ENCODE assay signal across 20 cellular contexts in genomic region chr1:206922524-206922923, GRCh38. TPM values are rescaled to one million over a fixed set of nuclear protein-coding genes. Genes with fewer than 3 reads are reported as not detected.
A peak's percentile ranks its signal among the peaks of the same experiment; 100 is the strongest.
DNase-seq lines count a peak whose midpoint lies in the region; ATAC-seq and TF ChIP-seq lines count a peak whose summit lies in the region.
"Had no signal": no experiment of that assay in that cellular context is flagged by ENCODE, and none has a peak within 500 bp of the region (broad histone marks: within the 10 kb centered on the region; RNA-seq: fewer than 3 reads in every experiment).

No MANE protein-coding gene starts in this region.

- CTCF ChIA-PET in activated CD4-positive, alpha-beta T cell treated with anti-CD3 and anti-CD28 coated beads for 36 hours (lab: Charles Lee): interaction anchor here (0.5 to 12.9 kb wide), 15 partner anchors 8 to 575 kb away, joined by 3 to 306 read pairs (median 4); partner anchors contain the start of genes EIF2D and IL20
- CTCF ChIA-PET in activated CD4-positive, alpha-beta T cell treated with anti-CD3 and anti-CD28 coated beads, Interleukin-2, amount 10 ng/mL, durations not matched to agents 7 days and 5 days (lab: Charles Lee): interaction anchor here (0.6 to 2.9 kb wide), 15 partner anchors 9 to 310 kb away, joined by 3 to 31 read pairs (median 5); partner anchors contain the start of gene EIF2D

- in situ Hi-C loops in transverse colon (cut with MboI; ENCODE audit: low pct_ligation_motif_present in 1 of 4, low pct_unique_long_range_greater_than_20kb in 1 of 4, low sequenced_read_pairs in 3 of 4): loop anchor here in 2 of 4 donors (25.0 kb wide), 2 partner anchors 185 to 285 kb away; partner anchors contain the start of gene DYRK3 (in 1 of the 2)

- H3K27ac ChIP-seq in Peyer's patch: peak overlapping the region; percentile 75 to 89 (median 88)
- peak overlapping the region; percentile 49 to 67 (median 65) for H3K27ac ChIP-seq in right lobe of liver
- H3K27ac ChIP-seq in transverse colon: peak overlapping the region; percentile 63 to 77 (median 72)
- H3K27ac ChIP-seq: 22Rv1, parathyroid adenoma, SJCRH30, tibial artery had no signal

- H3K9me3 ChIP-seq in Peyer's patch (no peaks in the 10 kb centered on the region), right lobe of liver (no peaks in the 10 kb centered on the region), transverse colon (no peaks in the 10 kb centered on the region)
- H3K9me3 ChIP-seq: BE2C, SJCRH30, tibial artery had no signal

- intact Hi-C loops in activated CD4-positive, alpha-beta T cell treated with anti-CD3 and anti-CD28 coated beads for 36 hours (cut with DNase I, micrococcal nuclease): loop anchor here in 1 of 2 experiments (10.0 kb wide), 1 partner anchor 402 kb away; the partner anchor contains the start of gene CD55
- intact Hi-C loops in right lobe of liver (cut with DNase I) (no loop called here), transverse colon (cut with DNase I; ENCODE audit: low total_unique reads) (no loop called here)

- no peaks in the 10 kb centered on the region for H3K9me3 Mint-ChIP-seq in activated CD4-positive, alpha-beta T cell treated with anti-CD3 and anti-CD28 coated beads for 36 hours (ENCODE audit: low read depth)
- H3K9me3 Mint-ChIP-seq in activated CD4-positive, alpha-beta T cell treated with anti-CD3 and anti-CD28 coated beads, Interleukin-2, amount 10 ng/mL, durations not matched to agents 7 days and 5 days: no peaks in the 10 kb centered on the region
- H3K9me3 Mint-ChIP-seq in stimulated activated effector memory CD8-positive, alpha-beta T cell treated with anti-CD3 and anti-CD28 coated beads, Interleukin-12 subunit alpha, Interleukin-12 subunit beta, amount 100 ng/mL, for 72 hours: no peaks in the 10 kb centered on the region
- H3K9me3 Mint-ChIP-seq: endodermal cell; T-helper 2 cell treated with Interferon-gamma antibody and Interleukin-4, amounts not matched to agents 5 μg/mL and 100 μg/mL, for 36 hours had no signal

- H3K4me1 ChIP-seq in Peyer's patch (peaks cover 0 to 38% (median 25%) of the 10 kb centered on the region in 4 donors), right lobe of liver (peaks cover 0 to 18% (median 0%) of the 10 kb centered on the region in 4 donors), transverse colon (peaks cover 0 to 18% (median 5%) of the 10 kb centered on the region in 4 donors)
- H3K4me1 ChIP-seq: BE2C, parathyroid adenoma, SJCRH30, tibial artery had no signal

- no peak for TF ChIP-seq POLR2A in Peyer's patch (IDR thresholded peaks at IDR 0.05)
- no peak for TF ChIP-seq POLR2A in right lobe of liver (IDR thresholded peaks at IDR 0.05)
- no peak for TF ChIP-seq POLR2A in transverse colon (IDR thresholded peaks at IDR 0.05)

- H3K36me3 Mint-ChIP-seq in activated CD4-positive, alpha-beta T cell treated with anti-CD3 and anti-CD28 coated beads for 36 hours (ENCODE audit: low read depth): peaks cover 19% of the 10 kb centered on the region
- peaks cover 24% of the 10 kb centered on the region for H3K36me3 Mint-ChIP-seq in activated CD4-positive, alpha-beta T cell treated with anti-CD3 and anti-CD28 coated beads, Interleukin-2, amount 10 ng/mL, durations not matched to agents 7 days and 5 days (ENCODE audit: low read depth)
- peaks cover 14% of the 10 kb centered on the region for H3K36me3 Mint-ChIP-seq in stimulated activated effector memory CD8-positive, alpha-beta T cell treated with anti-CD3 and anti-CD28 coated beads, Interleukin-12 subunit alpha, Interleukin-12 subunit beta, amount 100 ng/mL, for 72 hours

- TF ChIP-seq CTCF in Peyer's patch (IDR thresholded peaks at IDR 0.05) (no peak), right lobe of liver (IDR thresholded peaks at IDR 0.05) (no peak), transverse colon (IDR thresholded peaks at IDR 0.05) (no peak), omental fat pad (IDR thresholded peaks at IDR 0.05) (no peak)

- DNase-seq in activated CD4-positive, alpha-beta T cell treated with anti-CD3 and anti-CD28 coated beads for 36 hours: peak; percentile 32
- DNase-seq in activated CD4-positive, alpha-beta T cell treated with anti-CD3 and anti-CD28 coated beads, Interleukin-2, amount 10 ng/mL, durations not matched to agents 7 days and 5 days: no peak
- DNase-seq in Peyer's patch (no peak), right lobe of liver (no peak), transverse colon (no peak), omental fat pad (ENCODE audit: low spot score) (no peak), NCI-H146 (lab: John Stamatoyannopoulos, UW) (no peak)
- DNase-seq in stimulated activated effector memory CD8-positive, alpha-beta T cell treated with anti-CD3 and anti-CD28 coated beads, Interleukin-12 subunit alpha, Interleukin-12 subunit beta, amount 100 ng/mL, for 72 hours (ENCODE audit: low spot score in 2 of 2): no peak
- DNase-seq: activated gamma-delta T cell, amniotic stem cell, BE2C, DMS79 treated with DMSO at 0.1 percent for 48 hours, endodermal cell had no signal

- peak overlapping the region in 2 of 4 donors; percentile 11 to 56 for H3K4me3 ChIP-seq in Peyer's patch
- no peak overlapping the region for H3K4me3 ChIP-seq in right lobe of liver
- no peak overlapping the region for H3K4me3 ChIP-seq in transverse colon
- H3K4me3 ChIP-seq: SJCRH30, smooth muscle cell, tibial artery had no signal

- no peak for ATAC-seq in activated CD4-positive, alpha-beta T cell treated with anti-CD3 and anti-CD28 coated beads for 36 hours
- ATAC-seq in right lobe of liver (no peak), omental fat pad (ENCODE audit: low FRiP score) (no peak)
- no peak for ATAC-seq in stimulated activated effector memory CD8-positive, alpha-beta T cell treated with anti-CD3 and anti-CD28 coated beads, Interleukin-12 subunit alpha, Interleukin-12 subunit beta, amount 100 ng/mL, for 72 hours

- TF ChIP-seq EP300 in transverse colon (IDR thresholded peaks at IDR 0.05; ENCODE audit: low read depth): no peak

- H3K27me3 ChIP-seq in Peyer's patch: no peaks in the 10 kb centered on the region
- H3K27me3 ChIP-seq in right lobe of liver: no peaks in the 10 kb centered on the region
- H3K27me3 ChIP-seq in transverse colon: no peaks in the 10 kb centered on the region
- H3K27me3 ChIP-seq: BE2C, SJCRH30 had no signal

- no peaks in the 10 kb centered on the region for H3K36me3 ChIP-seq in Peyer's patch
- no peaks in the 10 kb centered on the region for H3K36me3 ChIP-seq in right lobe of liver
- H3K36me3 ChIP-seq in transverse colon: no peaks in the 10 kb centered on the region
- H3K36me3 ChIP-seq: BE2C, SJCRH30, tibial artery had no signal

- POLR2A ChIA-PET in activated CD4-positive, alpha-beta T cell treated with anti-CD3 and anti-CD28 coated beads for 36 hours (lab: Charles Lee): no interaction called here
- POLR2A ChIA-PET in activated CD4-positive, alpha-beta T cell treated with anti-CD3 and anti-CD28 coated beads, Interleukin-2, amount 10 ng/mL, durations not matched to agents 7 days and 5 days (lab: Charles Lee): no interaction called here

- WGBS in right lobe of liver (ENCODE audit: insufficient coverage, low coverage, low lambda C conversion rate, missing lambda C conversion rate): 38% methylated on average over 1 of the region's 1 CpG
- 80% methylated on average over 1 of the region's 1 CpG; no CpG with 5 or more reads in 1 of the 2 donors for WGBS in transverse colon (ENCODE audit: low coverage in 1 of 2), 2 donors

- H3K27me3 Mint-ChIP-seq in activated CD4-positive, alpha-beta T cell treated with anti-CD3 and anti-CD28 coated beads for 36 hours: no peaks in the 10 kb centered on the region
- no peaks in the 10 kb centered on the region for H3K27me3 Mint-ChIP-seq in activated CD4-positive, alpha-beta T cell treated with anti-CD3 and anti-CD28 coated beads, Interleukin-2, amount 10 ng/mL, durations not matched to agents 7 days and 5 days

- peaks cover 31% of the 10 kb centered on the region for H3K4me1 Mint-ChIP-seq in activated CD4-positive, alpha-beta T cell treated with anti-CD3 and anti-CD28 coated beads for 36 hours
- H3K4me1 Mint-ChIP-seq in activated CD4-positive, alpha-beta T cell treated with anti-CD3 and anti-CD28 coated beads, Interleukin-2, amount 10 ng/mL, durations not matched to agents 7 days and 5 days: peaks cover 35% of the 10 kb centered on the region
- peaks cover 35% of the 10 kb centered on the region for H3K4me1 Mint-ChIP-seq in stimulated activated effector memory CD8-positive, alpha-beta T cell treated with anti-CD3 and anti-CD28 coated beads, Interleukin-12 subunit alpha, Interleukin-12 subunit beta, amount 100 ng/mL, for 72 hours
- H3K4me1 Mint-ChIP-seq: endodermal cell had no signal

- H3K27ac Mint-ChIP-seq in activated CD4-positive, alpha-beta T cell treated with anti-CD3 and anti-CD28 coated beads for 36 hours: no peak overlapping the region
- no peak overlapping the region for H3K27ac Mint-ChIP-seq in activated CD4-positive, alpha-beta T cell treated with anti-CD3 and anti-CD28 coated beads, Interleukin-2, amount 10 ng/mL, durations not matched to agents 7 days and 5 days
- no peak overlapping the region for H3K27ac Mint-ChIP-seq in stimulated activated effector memory CD8-positive, alpha-beta T cell treated with anti-CD3 and anti-CD28 coated beads, Interleukin-12 subunit alpha, Interleukin-12 subunit beta, amount 100 ng/mL, for 72 hours
- H3K27ac Mint-ChIP-seq: endodermal cell; T-helper 2 cell treated with Interferon-gamma antibody and Interleukin-4, amounts not matched to agents 5 μg/mL and 100 μg/mL, for 36 hours had no signal

- H3K4me3 Mint-ChIP-seq in activated CD4-positive, alpha-beta T cell treated with anti-CD3 and anti-CD28 coated beads for 36 hours: no peak overlapping the region
- no peak overlapping the region for H3K4me3 Mint-ChIP-seq in activated CD4-positive, alpha-beta T cell treated with anti-CD3 and anti-CD28 coated beads, Interleukin-2, amount 10 ng/mL, durations not matched to agents 7 days and 5 days
- no peak overlapping the region for H3K4me3 Mint-ChIP-seq in stimulated activated effector memory CD8-positive, alpha-beta T cell treated with anti-CD3 and anti-CD28 coated beads, Interleukin-12 subunit alpha, Interleukin-12 subunit beta, amount 100 ng/mL, for 72 hours
- H3K4me3 Mint-ChIP-seq: endodermal cell; T-helper 2 cell treated with Interferon-gamma antibody and Interleukin-4, amounts not matched to agents 5 μg/mL and 100 μg/mL, for 36 hours had no signal

RNA-seq across cellular contexts. Expression of gene FCMR, which starts 0.8 kb away (rescaled TPM):
- 10 to 100 TPM; 41.6 to 49.3 TPM for total RNA-seq in activated CD4-positive, alpha-beta T cell treated with anti-CD3 and anti-CD28 coated beads for 36 hours
- 100 to 1,000 TPM; 151 to 157 TPM for total RNA-seq in activated CD4-positive, alpha-beta T cell treated with anti-CD3 and anti-CD28 coated beads, Interleukin-2, amount 10 ng/mL, durations not matched to agents 7 days and 5 days
- 100 to 1,000 TPM in 1 of 4 donors, 1 to 10 TPM in 3; 7.4 to 248 (median 8.6) TPM for total RNA-seq in Peyer's patch
- total RNA-seq in right lobe of liver: 1 to 10 TPM in 5 of 6 experiments, under 1 TPM in 1; 0.80 to 3.2 (median 1.4) TPM
- 10 to 100 TPM in 2 of 4 donors, 1 to 10 TPM in 1, under 1 TPM in 1; 1.00 to 51.6 (median 15.9) TPM for total RNA-seq in transverse colon
- total RNA-seq in omental fat pad: 10 to 100 TPM in 1 of 4 donors, 1 to 10 TPM in 3; 3.2 to 23.2 (median 9.0) TPM
- total RNA-seq: endodermal cell, NCI-H460, SJCRH30, smooth muscle cell had no signal

RNA-seq across cellular contexts. Expression of gene PIGR, which starts 23.7 kb away (rescaled TPM):
- total RNA-seq in activated CD4-positive, alpha-beta T cell treated with anti-CD3 and anti-CD28 coated beads for 36 hours: under 1 TPM; 0.07 to 0.54 TPM
- not detected for total RNA-seq in activated CD4-positive, alpha-beta T cell treated with anti-CD3 and anti-CD28 coated beads, Interleukin-2, amount 10 ng/mL, durations not matched to agents 7 days and 5 days
- total RNA-seq in Peyer's patch (1,000 to 10,000 TPM in 3 of 4 donors, 100 to 1,000 TPM in 1; 588 to 3,176 (median 2,192) TPM), right lobe of liver (100 to 1,000 TPM in 2 of 6 experiments, 10 to 100 TPM in 4; 20.6 to 134 (median 85.1) TPM), transverse colon (over 10,000 TPM in 1 of 4 donors, 1,000 to 10,000 TPM in 3; 3,370 to 10,796 (median 6,659) TPM), omental fat pad (under 1 TPM in 2 of 4 donors, not detected in 2; 0.24 to 0.44 TPM)
- total RNA-seq: endodermal cell, NCI-H460, SJCRH30, smooth muscle cell had no signal

RNA-seq across cellular contexts. Expression of gene IL24, which starts 25.3 kb away (rescaled TPM):
- 10 to 100 TPM in 1 of 2 experiments, 1 to 10 TPM in 1; 10.0 to 10.7 TPM for total RNA-seq in activated CD4-positive, alpha-beta T cell treated with anti-CD3 and anti-CD28 coated beads for 36 hours
- total RNA-seq in activated CD4-positive, alpha-beta T cell treated with anti-CD3 and anti-CD28 coated beads, Interleukin-2, amount 10 ng/mL, durations not matched to agents 7 days and 5 days: not detected
- not detected for total RNA-seq in Peyer's patch
- not detected for total RNA-seq in right lobe of liver
- not detected for total RNA-seq in transverse colon
- total RNA-seq in omental fat pad: 10 to 100 TPM in 1 of 4 donors, 1 to 10 TPM in 1, not detected in 2; 5.1 to 65.1 TPM
- total RNA-seq: endodermal cell, NCI-H460, SJCRH30 had no signal

RNA-seq across cellular contexts. Expression of gene FCAMR, which starts 47.7 kb away (rescaled TPM):
- not detected for total RNA-seq in activated CD4-positive, alpha-beta T cell treated with anti-CD3 and anti-CD28 coated beads for 36 hours
- not detected for total RNA-seq in activated CD4-positive, alpha-beta T cell treated with anti-CD3 and anti-CD28 coated beads, Interleukin-2, amount 10 ng/mL, durations not matched to agents 7 days and 5 days
- total RNA-seq in Peyer's patch: 1 to 10 TPM in 1 of 4 donors, under 1 TPM in 2, not detected in 1; 0.85 to 1.5 (median 0.88) TPM
- 10 to 100 TPM in 1 of 6 experiments, 1 to 10 TPM in 4, under 1 TPM in 1; 0.44 to 31.1 (median 2.2) TPM for total RNA-seq in right lobe of liver
- 1 to 10 TPM in 1 of 4 donors, under 1 TPM in 2, not detected in 1; 0.37 to 2.4 (median 0.64) TPM for total RNA-seq in transverse colon
- total RNA-seq in omental fat pad: not detected
- total RNA-seq: endodermal cell, NCI-H460, SJCRH30, smooth muscle cell had no signal

RNA-seq across cellular contexts. Expression of gene IL20, which starts 57.1 kb away (rescaled TPM):
- not detected for total RNA-seq in activated CD4-positive, alpha-beta T cell treated with anti-CD3 and anti-CD28 coated beads for 36 hours
- not detected for total RNA-seq in activated CD4-positive, alpha-beta T cell treated with anti-CD3 and anti-CD28 coated beads, Interleukin-2, amount 10 ng/mL, durations not matched to agents 7 days and 5 days
- total RNA-seq in Peyer's patch (not detected), right lobe of liver (not detected), transverse colon (not detected), omental fat pad (1 to 10 TPM in 2 of 4 donors, under 1 TPM in 1, not detected in 1; 0.82 to 8.6 (median 8.2) TPM)
- total RNA-seq: endodermal cell, NCI-H460, SJCRH30, smooth muscle cell had no signal

Comparison
In these comparisons a context has a peak if more than half of its experiments do, and no peak if none do; other contexts are left out.
1. RNA of gene PIGR, which starts 23.7 kb away (total RNA-seq): 3,370 to 10,796 TPM in transverse colon, 588 to 3,176 TPM in Peyer's patch and 20.6 to 134 TPM in right lobe of liver; 0.07 to 0.54 TPM in activated CD4-positive, alpha-beta T cell treated with anti-CD3 and anti-CD28 coated beads for 36 hours, 0.24 to 0.44 TPM in omental fat pad and not detected in activated CD4-positive, alpha-beta T cell treated with anti-CD3 and anti-CD28 coated beads, Interleukin-2, amount 10 ng/mL, durations not matched to agents 7 days and 5 days; every median in the first group is over 10 times any median in the second.
2. Peak in every context shown above with its lines, with median percentiles within 50 percentile points of each other: H3K27ac ChIP-seq.